ENCODE assay signal across 15 cellular contexts in genomic region chr5:78544531-78545200, GRCh38.
DNase-seq lines count a peak whose midpoint lies in the region; ATAC-seq and TF ChIP-seq lines count a peak whose summit lies in the region.
"Had no signal": no experiment of that assay in that cellular context is flagged by ENCODE, and none has a peak within 500 bp of the region (broad histone marks: within the 10 kb centered on the region; RNA-seq: fewer than 3 reads in every experiment).

No MANE protein-coding gene starts in this region.

- peaks cover 61% of the 10 kb centered on the region for H3K4me1 Mint-ChIP-seq in WTC11
- peaks cover 8% of the 10 kb centered on the region for H3K4me1 Mint-ChIP-seq in stimulated activated effector memory CD8-positive, alpha-beta T cell treated with anti-CD3 and anti-CD28 coated beads, Interleukin-12 subunit alpha, Interleukin-12 subunit beta, amount 100 ng/mL, for 72 hours
- H3K4me1 Mint-ChIP-seq: activated naive CD8-positive, alpha-beta T cell treated with anti-CD3 and anti-CD28 coated beads, Interleukin-2, amount 50 U/mL, for 24 hours had no signal

- H3K9me3 Mint-ChIP-seq in WTC11 = peaks cover 6% of the 10 kb centered on the region
- H3K9me3 Mint-ChIP-seq in stimulated activated effector memory CD8-positive, alpha-beta T cell treated with anti-CD3 and anti-CD28 coated beads, Interleukin-12 subunit alpha, Interleukin-12 subunit beta, amount 100 ng/mL, for 72 hours = no peaks in the 10 kb centered on the region
- H3K9me3 Mint-ChIP-seq: activated naive CD8-positive, alpha-beta T cell treated with anti-CD3 and anti-CD28 coated beads, Interleukin-2, amount 50 U/mL, for 24 hours had no signal

- ATAC-seq in GM19035 (IDR thresholded peaks at IDR 0.05; ENCODE audit: unreplicated experiment) (peak; percentile 60), WTC11 (no peak), GM21825 (IDR thresholded peaks at IDR 0.05; ENCODE audit: unreplicated experiment) (no peak), HG03175 (IDR thresholded peaks at IDR 0.05; ENCODE audit: unreplicated experiment) (no peak)
- ATAC-seq in stimulated activated effector memory CD8-positive, alpha-beta T cell treated with anti-CD3 and anti-CD28 coated beads, Interleukin-12 subunit alpha, Interleukin-12 subunit beta, amount 100 ng/mL, for 72 hours = peak; percentile 47
- ATAC-seq: activated naive CD8-positive, alpha-beta T cell treated with anti-CD3 and anti-CD28 coated beads, Interleukin-2, amount 50 U/mL, for 24 hours; HCT116; T-helper 17 cell had no signal

- POLR2A ChIA-PET in WTC11 (lab: Charles Lee) = no interaction called here

- H3K4me3 ChIP-seq in fibroblast of the aortic adventitia (ENCODE audit: low read depth, low read length) = no peak overlapping the region
- H3K4me3 ChIP-seq: testis had no signal

- DNase-seq in WTC11 (ENCODE audit: low spot score) (no peak), fibroblast of the aortic adventitia (ENCODE audit: low read depth) (peak; percentile 63), HuH-7.5 (ENCODE audit: low spot score) (no peak), iPS-NIHi11 (ENCODE audit: low spot score) (no peak)
- no peak for DNase-seq in stimulated activated effector memory CD8-positive, alpha-beta T cell treated with anti-CD3 and anti-CD28 coated beads, Interleukin-12 subunit alpha, Interleukin-12 subunit beta, amount 100 ng/mL, for 72 hours (ENCODE audit: low spot score in 2 of 2)
- DNase-seq: activated CD8-positive, alpha-beta memory T cell treated with anti-CD3 and anti-CD28 coated beads for 24 hours; activated naive CD8-positive, alpha-beta T cell treated with anti-CD3 and anti-CD28 coated beads, Interleukin-2, amount 50 U/mL, for 24 hours; DMS79; NCI-H1105 treated with DMSO at 0.1 percent for 48 hours; T-helper 17 cell; testis had no signal

- peaks cover 9% of the 10 kb centered on the region for H3K36me3 Mint-ChIP-seq in WTC11
- no peaks in the 10 kb centered on the region for H3K36me3 Mint-ChIP-seq in stimulated activated effector memory CD8-positive, alpha-beta T cell treated with anti-CD3 and anti-CD28 coated beads, Interleukin-12 subunit alpha, Interleukin-12 subunit beta, amount 100 ng/mL, for 72 hours

- H3K4me3 Mint-ChIP-seq in WTC11 = no peak overlapping the region
- H3K4me3 Mint-ChIP-seq in stimulated activated effector memory CD8-positive, alpha-beta T cell treated with anti-CD3 and anti-CD28 coated beads, Interleukin-12 subunit alpha, Interleukin-12 subunit beta, amount 100 ng/mL, for 72 hours = no peak overlapping the region
- H3K4me3 Mint-ChIP-seq: activated naive CD8-positive, alpha-beta T cell treated with anti-CD3 and anti-CD28 coated beads, Interleukin-2, amount 50 U/mL, for 24 hours; T-helper 17 cell had no signal

- CTCF ChIA-PET in WTC11 (lab: Charles Lee) = interaction anchor here (1.0 to 3.7 kb wide), 2 partner anchors 11 to 216 kb away, joined by 3 to 21 read pairs; no protein-coding TSS in a partner anchor

- TF ChIP-seq CTCF in WTC11 (IDR thresholded peaks at IDR 0.05) (no peak), fibroblast of the aortic adventitia (IDR thresholded peaks at IDR 0.05; ENCODE audit: insufficient read depth, low read length) (no peak)

- no peaks in the 10 kb centered on the region for H3K27me3 Mint-ChIP-seq in WTC11 (ENCODE audit: low read depth)
- H3K27me3 Mint-ChIP-seq: activated naive CD8-positive, alpha-beta T cell treated with anti-CD3 and anti-CD28 coated beads, Interleukin-2, amount 50 U/mL, for 24 hours had no signal

- H3K27ac Mint-ChIP-seq in WTC11 = peak overlapping the region; percentile 2; the same call in 1 of the 2 replicates
- no peak overlapping the region for H3K27ac Mint-ChIP-seq in stimulated activated effector memory CD8-positive, alpha-beta T cell treated with anti-CD3 and anti-CD28 coated beads, Interleukin-12 subunit alpha, Interleukin-12 subunit beta, amount 100 ng/mL, for 72 hours
- H3K27ac Mint-ChIP-seq: activated naive CD8-positive, alpha-beta T cell treated with anti-CD3 and anti-CD28 coated beads, Interleukin-2, amount 50 U/mL, for 24 hours; T-helper 17 cell had no signal

TF ChIP-seq in WTC11, 78 proteins besides CTCF, POLR2A, EP300 and RAD21:
- TF ChIP-seq FOXP4 (CRISPR knock-in tag; IDR thresholded peaks at IDR 0.05) = no peak
- TF ChIP-seq NFATC4 (CRISPR knock-in tag; IDR thresholded peaks at IDR 0.05) = no peak
- TF ChIP-seq AFF4 (CRISPR knock-in tag; IDR thresholded peaks at IDR 0.05; ENCODE audit: borderline replicate concordance) = no peak
- no peak for TF ChIP-seq GABPB1 (CRISPR knock-in tag; IDR thresholded peaks at IDR 0.05)
- TF ChIP-seq GTF2I (CRISPR knock-in tag; conservative IDR thresholded peaks at IDR 0.05) = no peak
- no peak for TF ChIP-seq PRRX2 (CRISPR knock-in tag; IDR thresholded peaks at IDR 0.05)
- no peak for TF ChIP-seq NR2C2 (CRISPR knock-in tag; IDR thresholded peaks at IDR 0.05)
- no peak for TF ChIP-seq ESRRA (CRISPR knock-in tag; IDR thresholded peaks at IDR 0.05; ENCODE audit: borderline replicate concordance)
- TF ChIP-seq ZSCAN18 (CRISPR knock-in tag; IDR thresholded peaks at IDR 0.05) = no peak

Comparison
In these comparisons a context has a peak if more than half of its experiments do, and no peak if none do; other contexts are left out.
1. ATAC-seq: peak in GM19035 (single experiment) and stimulated activated effector memory CD8-positive, alpha-beta T cell treated with anti-CD3 and anti-CD28 coated beads, Interleukin-12 subunit alpha, Interleukin-12 subunit beta, amount 100 ng/mL, for 72 hours (single experiment); none in WTC11 (single experiment), GM21825 (single experiment) and HG03175 (single experiment).